ENCODE assay signal across 16 cellular contexts in genomic region chr3:73407572-73407971, GRCh38.
DNase-seq lines count a peak whose midpoint lies in the region; ATAC-seq, FAIRE-seq and TF ChIP-seq lines count a peak whose summit lies in the region.
"Had no signal": no experiment of that assay in that cellular context is flagged by ENCODE, and none has a peak within 500 bp of the region (broad histone marks: within the 10 kb centered on the region; RNA-seq: fewer than 3 reads in every experiment).

No MANE protein-coding gene starts in this region.

- H3K9me3 ChIP-seq in gastroesophageal sphincter, result no peaks in the 10 kb centered on the region
- no peaks in the 10 kb centered on the region for H3K9me3 ChIP-seq in prostate gland
- no peaks in the 10 kb centered on the region for H3K9me3 ChIP-seq in uterus
- no peaks in the 10 kb centered on the region for H3K9me3 ChIP-seq in mammary epithelial cell (replicated peaks; ENCODE audit: insufficient read depth, low read length)
- H3K9me3 ChIP-seq: BLaER1 had no signal

- no peaks in the 10 kb centered on the region for H3K27me3 ChIP-seq in gastroesophageal sphincter
- no peaks in the 10 kb centered on the region for H3K27me3 ChIP-seq in prostate gland (replicated peaks; ENCODE audit: insufficient read depth)
- H3K27me3 ChIP-seq in uterus, result no peaks in the 10 kb centered on the region
- no peaks in the 10 kb centered on the region for H3K27me3 ChIP-seq in mammary epithelial cell (ENCODE audit: insufficient read depth, low read length)
- H3K27me3 ChIP-seq: BLaER1 had no signal

- TF ChIP-seq POLR2A in gastroesophageal sphincter (IDR thresholded peaks at IDR 0.05), result no peak
- no peak for TF ChIP-seq POLR2A in prostate gland (IDR thresholded peaks at IDR 0.05)
- TF ChIP-seq POLR2A in uterus (IDR thresholded peaks at IDR 0.05), result no peak

- CTCF ChIA-PET in mammary epithelial cell (lab: Charles Lee; ENCODE audit: low non-redundant PET), result no interaction called here

- no peaks in the 10 kb centered on the region for H3K79me2 ChIP-seq in mammary epithelial cell (ENCODE audit: insufficient read depth, low read length)

- H3K36me3 ChIP-seq in gastroesophageal sphincter (peaks cover 0 to 13% of the 10 kb centered on the region in 2 donors), prostate gland (no peaks in the 10 kb centered on the region), uterus (no peaks in the 10 kb centered on the region), mammary epithelial cell (ENCODE audit: insufficient read depth, low read length) (no peaks in the 10 kb centered on the region)
- H3K36me3 ChIP-seq: BLaER1 had no signal

- 8 to 18% methylated on average over 1 to 2 of the region's 2 CpGs for WGBS in gastroesophageal sphincter (ENCODE audit: low coverage in 1 of 2), 2 donors
- 72% methylated on average over 2 of the region's 2 CpGs for WGBS in prostate gland
- WGBS in mammary epithelial cell (ENCODE audit: low coverage, missing lambda C conversion rate), result 94% methylated on average over 2 of the region's 2 CpGs

- intact Hi-C loops in prostate gland (cut with DNase I), result no loop called here
- intact Hi-C loops in uterus (cut with DNase I; ENCODE audit: low total_unique reads), result no loop called here
- intact Hi-C loops in mammary epithelial cell (cut with micrococcal nuclease), result no loop called here

- no peak for DNase-seq in prostate gland (ENCODE audit: low spot score)
- DNase-seq in uterus, result no peak
- DNase-seq in mammary epithelial cell, result no peak
- DNase-seq in cortex of kidney (lab: John Stamatoyannopoulos, UW), result no peak
- DNase-seq in C1 segment of cervical spinal cord (lab: John Stamatoyannopoulos, UW), result no peak
- DNase-seq: 8988T; AML-193; CD4-positive, CD25-positive, alpha-beta regulatory T cell; DMS53; GM23248 had no signal

- H4K20me1 ChIP-seq in mammary epithelial cell (ENCODE audit: insufficient read depth, low read length), result no peaks in the 10 kb centered on the region
- H4K20me1 ChIP-seq: BLaER1 had no signal

- H3K4me2 ChIP-seq in mammary epithelial cell (ENCODE audit: insufficient read depth, low read depth, low read length), result no peak overlapping the region
- H3K4me2 ChIP-seq: BLaER1 had no signal

- FAIRE-seq in colon (lab: Jason Lieb, UNC), result peak; percentile 36
- FAIRE-seq: H54 had no signal

- H2AFZ ChIP-seq in mammary epithelial cell (ENCODE audit: low read depth, low read length), result no peak overlapping the region
- H2AFZ ChIP-seq: GM23248 had no signal

- peak; percentile 28 for ATAC-seq in gastroesophageal sphincter
- ATAC-seq: HCT116 had no signal

- dilution Hi-C loops in mammary epithelial cell (cut with HindIII; ENCODE audit: low sequenced_read_pairs), result no loop called here

- in situ Hi-C loops in mammary epithelial cell (cut with MboI; ENCODE audit: low sequenced_read_pairs in 2 of 2), result no loop called here

- no peak overlapping the region for H3K9ac ChIP-seq in mammary epithelial cell (ENCODE audit: insufficient read depth, low read length)
- H3K9ac ChIP-seq: BLaER1, GM23248 had no signal

- H3K27ac ChIP-seq in gastroesophageal sphincter (peak overlapping the region; percentile 72 to 92 (median 78)), prostate gland (peak overlapping the region; percentile 15 to 23), uterus (peak overlapping the region; percentile 78 to 81), mammary epithelial cell (ENCODE audit: insufficient read depth, low read depth, low read length) (no peak overlapping the region)
- H3K27ac ChIP-seq: BLaER1, GM23248, HL-60 had no signal

- TF ChIP-seq EP300 in gastroesophageal sphincter (IDR thresholded peaks at IDR 0.05), result peak; percentile 9

- no TSS peak for BruUV-seq in mammary epithelial cell (replicated peaks; lab: Mats Ljungman, UMichigan)

- TF ChIP-seq CTCF in gastroesophageal sphincter (IDR thresholded peaks at IDR 0.05) (no peak), prostate gland (IDR thresholded peaks at IDR 0.05) (no peak), uterus (IDR thresholded peaks at IDR 0.05) (no peak), mammary epithelial cell (conservative IDR thresholded peaks at IDR 0.05 in 1 of 2, IDR thresholded peaks at IDR 0.05 in 1 of 2; ENCODE audit: extremely low read depth in 1 of 2, insufficient read depth in 1 of 2, low read depth in 1 of 2, low read length in 2 of 2) (no peak)

- peaks cover 31 to 94% (median 54%) of the 10 kb centered on the region in 3 donors for H3K4me1 ChIP-seq in gastroesophageal sphincter
- H3K4me1 ChIP-seq in prostate gland (replicated peaks), result no peaks in the 10 kb centered on the region
- peaks cover 29 to 31% of the 10 kb centered on the region in 2 donors for H3K4me1 ChIP-seq in uterus
- no peaks in the 10 kb centered on the region for H3K4me1 ChIP-seq in mammary epithelial cell (ENCODE audit: insufficient read depth, low read length)
- H3K4me1 ChIP-seq: BLaER1 had no signal

- H3K4me3 ChIP-seq in gastroesophageal sphincter, result peak overlapping the region in 1 of 2 donors; percentile 20
- no peak overlapping the region for H3K4me3 ChIP-seq in prostate gland
- no peak overlapping the region for H3K4me3 ChIP-seq in uterus
- no peak overlapping the region for H3K4me3 ChIP-seq in mammary epithelial cell (replicated peaks in 1 of 3; ENCODE audit: insufficient read depth in 1 of 3, low read depth in 2 of 3, low read length in 3 of 3)
- H3K4me3 ChIP-seq: BLaER1, GM23248 had no signal
